Comparison of ENCODE assay signal across 20 cellular contexts in genomic region chr5:33282157-33282556, GRCh38.
DNase-seq lines count a peak whose midpoint lies in the region; ATAC-seq, FAIRE-seq and TF ChIP-seq lines count a peak whose summit lies in the region.
"Had no signal": no experiment of that assay in that cellular context is flagged by ENCODE, and none has a peak within 500 bp of the region (broad histone marks: within the 10 kb centered on the region; RNA-seq: fewer than 3 reads in every experiment).

No MANE protein-coding gene starts in this region.

- H3K4me1 Mint-ChIP-seq in osteocyte (ENCODE audit: unreplicated experiment), result peaks cover 32% of the 10 kb centered on the region
- H3K4me1 Mint-ChIP-seq: CD4-positive, CD25-positive, alpha-beta regulatory T cell had no signal

- no peak overlapping the region for H2BK20ac ChIP-seq in IMR-90 (ENCODE audit: low read depth, low read length)

- H2BK15ac ChIP-seq in IMR-90 (ENCODE audit: low read depth, low read length), result no peak overlapping the region

- H3K23ac ChIP-seq in IMR-90 (ENCODE audit: low read depth, low read length), result no peak overlapping the region

- H4K20me1 ChIP-seq in IMR-90 (ENCODE audit: insufficient read depth, low read length) (no peaks in the 10 kb centered on the region), K562 (replicated peaks; ENCODE audit: control insufficient read depth, insufficient read depth, low read length) (no peaks in the 10 kb centered on the region)

- no peak for DNase-seq in IMR-90
- DNase-seq in K562 (ENCODE audit: extremely low read depth in 1 of 4, low spot score in 3 of 4), result no peak
- DNase-seq in osteocyte (ENCODE audit: extremely low spot score, unreplicated experiment), result no peak
- DNase-seq in activated CD4-positive, CD25-positive, alpha-beta regulatory T cell (lab: John Stamatoyannopoulos, UW), result no peak
- no peak for DNase-seq in stimulated activated CD4-positive, alpha-beta T cell treated with anti-CD3 and anti-CD28 coated beads, Interleukin-4, amount 100 ng/mL, for 1 hour
- DNase-seq: BE2C; C1 segment of cervical spinal cord; Caco-2; CD4-positive, CD25-positive, alpha-beta regulatory T cell; GM23248; H7; HFFc6 had no signal

- H2BK5ac ChIP-seq in IMR-90 (ENCODE audit: low read depth, low read length, poor library complexity, severe bottlenecking), result peak overlapping the region; percentile 75

- peak overlapping the region; percentile 59; the same call in 1 of the 2 replicates for H4K5ac ChIP-seq in IMR-90 (ENCODE audit: low read depth, low read length)

- no peak overlapping the region for H3K4ac ChIP-seq in IMR-90 (ENCODE audit: low read depth, low read length)

- WGBS in IMR-90 (ENCODE audit: extremely low coverage in 2 of 2, insufficient read length in 1 of 2), 2 experiments, result no CpG with 5 or more reads among the region's 4 CpGs
- 0% methylated on average over 4 of the region's 4 CpGs for WGBS in K562 (ENCODE audit: insufficient coverage, low coverage, missing lambda C conversion rate)

- no peak overlapping the region for H3K4me3 ChIP-seq in ACC112 (ENCODE audit: low read depth, low read length)
- H3K4me3 ChIP-seq in IMR-90 (ENCODE audit: insufficient read depth, low read depth, low read length), result no peak overlapping the region
- no peak overlapping the region for H3K4me3 ChIP-seq in K562
- H3K4me3 ChIP-seq: GM23248 had no signal

- H3K4me3 Mint-ChIP-seq in osteocyte (ENCODE audit: unreplicated experiment), result no peak overlapping the region
- H3K4me3 Mint-ChIP-seq: CD4-positive, CD25-positive, alpha-beta regulatory T cell; HFFc6 had no signal

- H3K36me3 ChIP-seq in ACC112 (ENCODE audit: insufficient read depth, low read length) (no peaks in the 10 kb centered on the region), IMR-90 (ENCODE audit: control insufficient read depth, insufficient read depth, low read length) (no peaks in the 10 kb centered on the region), K562 (ENCODE audit: control insufficient read depth, insufficient read depth, low read length) (no peaks in the 10 kb centered on the region)
- H3K36me3 ChIP-seq: BE2C had no signal

- H3K56ac ChIP-seq in IMR-90 (ENCODE audit: extremely low read depth, insufficient read depth, low read length), result no peak overlapping the region

- no peaks in the 10 kb centered on the region for H3K36me3 Mint-ChIP-seq in osteocyte (ENCODE audit: unreplicated experiment)
- H3K36me3 Mint-ChIP-seq: CD4-positive, CD25-positive, alpha-beta regulatory T cell had no signal

- H3K27ac Mint-ChIP-seq in osteocyte (ENCODE audit: unreplicated experiment), result peak overlapping the region; percentile 47
- H3K27ac Mint-ChIP-seq: CD4-positive, CD25-positive, alpha-beta regulatory T cell; HFFc6 had no signal

- H3K14ac ChIP-seq in IMR-90 (replicated peaks; ENCODE audit: low read depth, low read length), result no peak overlapping the region

- H3K79me2 ChIP-seq in ACC112 (ENCODE audit: control insufficient read depth, insufficient read depth, low read length, unreplicated experiment), result no peaks in the 10 kb centered on the region
- no peaks in the 10 kb centered on the region for H3K79me2 ChIP-seq in K562 (ENCODE audit: control insufficient read depth, insufficient read depth, low read length)

- H3K79me1 ChIP-seq in IMR-90 (ENCODE audit: low read depth in 1 of 2, low read length in 2 of 2), result no peaks in the 10 kb centered on the region

- FAIRE-seq in K562 (lab: Jason Lieb, UNC), result no peak
- FAIRE-seq: A204.1, D721Med, G401.6, GM12891 had no signal

- H3K27me3 ChIP-seq in ACC112 (ENCODE audit: insufficient read depth, low read length), result no peaks in the 10 kb centered on the region
- H3K27me3 ChIP-seq in IMR-90 (ENCODE audit: control insufficient read depth, insufficient read depth, low read length), result no peaks in the 10 kb centered on the region
- H3K27me3 ChIP-seq in K562 (ENCODE audit: control insufficient read depth in 2 of 2, insufficient read depth in 2 of 2, low read length in 2 of 2), result no peaks in the 10 kb centered on the region
- H3K27me3 ChIP-seq: BE2C had no signal

- no peaks in the 10 kb centered on the region for H3K9me3 Mint-ChIP-seq in osteocyte (ENCODE audit: unreplicated experiment)
- H3K9me3 Mint-ChIP-seq: HFFc6 had no signal

- peak overlapping the region; percentile 68; the same call in 1 of the 2 replicates for H3K18ac ChIP-seq in IMR-90 (ENCODE audit: low read depth, low read length)

- no peak overlapping the region for H3K4me2 ChIP-seq in IMR-90 (ENCODE audit: low read depth, low read length)
- no peak overlapping the region for H3K4me2 ChIP-seq in K562 (ENCODE audit: insufficient read depth, low read length)
- H3K4me2 ChIP-seq: KMS-11 had no signal

- H3K9me3 ChIP-seq in IMR-90 (ENCODE audit: control insufficient read depth, insufficient read depth, low read length) (no peaks in the 10 kb centered on the region), K562 (replicated peaks; ENCODE audit: control insufficient read depth, insufficient read depth, low read depth, low read length) (no peaks in the 10 kb centered on the region)
- H3K9me3 ChIP-seq: BE2C, Caco-2 had no signal

- intact Hi-C loops in IMR-90 (cut with micrococcal nuclease), result no loop called here
- intact Hi-C loops in K562 (cut with micrococcal nuclease), result no loop called here

- H3K27ac ChIP-seq in ACC112 (ENCODE audit: low read depth, low read length) (no peak overlapping the region), IMR-90 (ENCODE audit: insufficient read depth, low read length) (peak overlapping the region; percentile 37; the same call in 1 of the 2 replicates), K562 (ENCODE audit: extremely low read depth, low read depth, low read length) (no peak overlapping the region)
- H3K27ac ChIP-seq: GM23248, KMS-11 had no signal

- H4K8ac ChIP-seq in IMR-90 (ENCODE audit: low read depth in 2 of 2, low read length in 2 of 2), result no peak overlapping the region

- dilution Hi-C loops in IMR-90 (cut with HindIII; ENCODE audit: low sequenced_read_pairs, unreplicated experiment), result no loop called here

- H3K27me3 Mint-ChIP-seq in osteocyte (ENCODE audit: unreplicated experiment), result no peaks in the 10 kb centered on the region
- H3K27me3 Mint-ChIP-seq: CD4-positive, CD25-positive, alpha-beta regulatory T cell had no signal

- CTCF ChIA-PET in IMR-90 (lab: Yijun Ruan, JAX) (interaction anchor here (0.6 to 1.2 kb wide), 2 partner anchors 13 to 143 kb away, joined by 3 to 4 read pairs; no protein-coding TSS in a partner anchor), K562 (lab: Yijun Ruan, JAX; ENCODE audit: low intra/inter-chr PET ratio) (no interaction called here)

- in situ Hi-C loops in IMR-90 (cut with MboI; ENCODE audit: low sequenced_read_pairs) (no loop called here), K562 (cut with MboI) (no loop called here)

- H2AFZ ChIP-seq in ACC112 (ENCODE audit: low read length, unreplicated experiment) (peak overlapping the region; percentile 17), IMR-90 (replicated peaks; ENCODE audit: low read length, poor library complexity) (no peak overlapping the region), K562 (ENCODE audit: low read depth, low read length) (no peak overlapping the region)
- H2AFZ ChIP-seq: GM23248 had no signal

- H2BK120ac ChIP-seq in IMR-90 (ENCODE audit: low read depth, low read length), result no peak overlapping the region

- no peak for TF ChIP-seq RAD21 in IMR-90 (IDR thresholded peaks at IDR 0.05; ENCODE audit: low read length)
- no peak for TF ChIP-seq RAD21 in K562 (CRISPR knock-in tag; conservative IDR thresholded peaks at IDR 0.05 in 1 of 2, IDR thresholded peaks at IDR 0.05 in 1 of 2)

- no peak overlapping the region for H4K91ac ChIP-seq in IMR-90 (ENCODE audit: insufficient read depth, low read depth, low read length)

- TF ChIP-seq CTCF in IMR-90 (conservative IDR thresholded peaks at IDR 0.05; ENCODE audit: low read depth, low read length) (no peak), K562 (IDR thresholded peaks at IDR 0.05 in 2 of 3, conservative IDR thresholded peaks at IDR 0.05 in 1 of 3; ENCODE audit: insufficient read depth in 2 of 3, low read depth in 1 of 3, low read length in 3 of 3) (no peak), osteocyte (IDR thresholded peaks at IDR 0.05) (no peak)

- H2AK5ac ChIP-seq in IMR-90 (ENCODE audit: low read depth, low read length), result no peak overlapping the region

- no TSS peak for BruUV-seq in IMR-90 (replicated peaks; lab: Mats Ljungman, UMichigan)
- BruUV-seq in K562 (replicated peaks; lab: Mats Ljungman, UMichigan), result no TSS peak

- POLR2A ChIA-PET in IMR-90 (lab: Charles Lee; ENCODE audit: unreplicated experiment) (no interaction called here), K562 (lab: Yijun Ruan, JAX) (no interaction called here)

- H2AK9ac ChIP-seq in IMR-90 (replicated peaks; ENCODE audit: low read depth, low read length, poor library complexity), result no peak overlapping the region

- TF ChIP-seq EP300 in K562 (IDR thresholded peaks at IDR 0.05; ENCODE audit: low read length), result no peak

- TF ChIP-seq POLR2A in IMR-90 (IDR thresholded peaks at IDR 0.05; ENCODE audit: low read depth, low read length) (no peak), K562 (conservative IDR thresholded peaks at IDR 0.05) (no peak)

- no peak for ATAC-seq in IMR-90 (ENCODE audit: low read depth)
- no peak for ATAC-seq in K562
- no peak for ATAC-seq in GM18519 (IDR thresholded peaks at IDR 0.05; ENCODE audit: low FRiP score, unreplicated experiment)
- ATAC-seq: HCT116 had no signal

- peaks cover 12% of the 10 kb centered on the region for H3K4me1 ChIP-seq in ACC112 (ENCODE audit: control insufficient read depth, insufficient read depth, low read length, unreplicated experiment)
- peaks cover 5% of the 10 kb centered on the region for H3K4me1 ChIP-seq in IMR-90 (ENCODE audit: control insufficient read depth, insufficient read depth, low read length)
- no peaks in the 10 kb centered on the region for H3K4me1 ChIP-seq in K562 (replicated peaks in 1 of 2; ENCODE audit: control insufficient read depth in 2 of 2, insufficient read depth in 2 of 2, low read length in 2 of 2)
- H3K4me1 ChIP-seq: BE2C, Caco-2 had no signal

- H3K9ac ChIP-seq in IMR-90 (ENCODE audit: low read depth, low read length) (no peak overlapping the region; the same call in 1 of the 2 replicates), K562 (ENCODE audit: insufficient read depth in 1 of 2, low read depth in 2 of 2, low read length in 2 of 2) (no peak overlapping the region)
- H3K9ac ChIP-seq: GM23248, KMS-11 had no signal

- H3K9me1 ChIP-seq in IMR-90 (ENCODE audit: insufficient read depth, low read length), result no peaks in the 10 kb centered on the region
- no peaks in the 10 kb centered on the region for H3K9me1 ChIP-seq in K562 (ENCODE audit: control insufficient read depth, insufficient read depth, low read length)

TF ChIP-seq in K562, 482 proteins besides CTCF, POLR2A, EP300 and RAD21 (continues in another document):
- no peak for TF ChIP-seq ZNF324 (CRISPR knock-in tag; IDR thresholded peaks at IDR 0.05)
- peak; percentile 68 for TF ChIP-seq ZNF316 (IDR thresholded peaks at IDR 0.05)
- peak; percentile 66 for TF ChIP-seq MAFF (IDR thresholded peaks at IDR 0.05; ENCODE audit: low read length)
- TF ChIP-seq C11orf30 (IDR thresholded peaks at IDR 0.05; ENCODE audit: low read depth), result peak; percentile 61
- no peak for TF ChIP-seq L3MBTL2 (IDR thresholded peaks at IDR 0.05)
- peak; percentile 65; the same call in 1 of the 2 replicates for TF ChIP-seq MAFK (IDR thresholded peaks at IDR 0.05; ENCODE audit: low read length)
- TF ChIP-seq MAFG (tag; conservative IDR thresholded peaks at IDR 0.05), result peak; percentile 34; the same call in 1 of the 2 replicates
- TF ChIP-seq SAFB2 (IDR thresholded peaks at IDR 0.05; ENCODE audit: borderline replicate concordance, low read depth, low read length, severe bottlenecking), result no peak
